18 cellular contexts compared by ENCODE assay signal in the genomic region with DNA sequence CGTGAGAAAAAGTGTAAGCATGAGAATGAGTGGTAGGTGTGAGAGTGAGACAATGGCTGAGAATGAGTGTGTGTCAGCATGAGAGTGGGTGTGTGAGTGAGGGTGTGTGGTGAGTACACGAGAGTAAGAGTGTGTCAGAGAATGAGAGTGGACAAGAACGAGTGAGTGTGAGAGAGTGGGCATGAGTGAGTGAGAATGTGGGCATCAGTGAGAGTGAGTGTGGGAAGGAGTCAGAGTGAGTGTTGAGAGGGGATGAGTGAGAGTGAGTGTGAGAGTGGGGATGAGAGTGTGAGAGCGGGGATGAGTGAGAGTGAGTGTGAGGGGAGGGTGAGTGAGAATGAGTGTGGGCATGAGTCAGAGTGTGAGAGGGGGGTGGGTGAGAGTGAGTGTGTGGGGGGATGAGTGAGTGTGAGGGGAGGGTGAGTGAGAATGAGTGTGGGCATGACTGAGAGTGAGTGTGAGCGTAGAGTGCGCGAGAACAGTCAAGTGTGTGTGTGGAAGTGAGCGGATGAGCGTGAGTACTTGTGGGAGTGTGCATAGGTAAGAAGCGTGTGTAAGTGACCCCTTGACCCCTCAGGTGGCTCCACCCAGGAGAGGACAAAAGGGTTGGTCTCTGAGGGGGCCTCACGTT.
DNase-seq lines count a peak whose midpoint lies in the region; ATAC-seq, FAIRE-seq and TF ChIP-seq lines count a peak whose summit lies in the region.
"Had no signal": no experiment of that assay in that cellular context is flagged by ENCODE, and none has a peak within 500 bp of the region (broad histone marks: within the 10 kb centered on the region; RNA-seq: fewer than 3 reads in every experiment).

No MANE protein-coding gene starts in this region.

- no peak overlapping the region for H3K27ac Mint-ChIP-seq in activated CD4-positive, alpha-beta T cell treated with anti-CD3 and anti-CD28 coated beads for 36 hours
- no peak overlapping the region for H3K27ac Mint-ChIP-seq in CD14-positive monocyte
- H3K27ac Mint-ChIP-seq in progenitor cell of endocrine pancreas: peak overlapping the region; percentile 50

- H3K27me3 Mint-ChIP-seq in activated CD4-positive, alpha-beta T cell treated with anti-CD3 and anti-CD28 coated beads for 36 hours: peaks cover 19% of the 10 kb centered on the region
- H3K27me3 Mint-ChIP-seq in CD14-positive monocyte (ENCODE audit: low read depth in 3 of 3) (peaks cover 16 to 26% (median 18%) of the 10 kb centered on the region in 3 donors), progenitor cell of endocrine pancreas (peaks cover 46% of the 10 kb centered on the region)

- no peak overlapping the region for H3K9ac ChIP-seq in H1 (replicated peaks in 1 of 4; ENCODE audit: extremely low read depth in 1 of 4, low read depth in 3 of 4, low read length in 3 of 4)

- no peak overlapping the region for H3K23ac ChIP-seq in H1 (ENCODE audit: insufficient read length)

- no peak for FAIRE-seq in H1 (lab: Jason Lieb, UNC)
- FAIRE-seq: A549 had no signal

- no peak overlapping the region for H4K8ac ChIP-seq in H1 (ENCODE audit: extremely low read depth, insufficient read depth, low read length)

- CTCF ChIA-PET in activated CD4-positive, alpha-beta T cell treated with anti-CD3 and anti-CD28 coated beads for 36 hours (lab: Charles Lee): no interaction called here
- CTCF ChIA-PET in H1 (lab: Charles Lee; ENCODE audit: partially characterized antibody): interaction anchor here (0.8 to 4.8 kb wide), 6 partner anchors 88 to 135 kb away, joined by 3 to 26 read pairs (median 3); no protein-coding TSS in a partner anchor

- H3K36me3 ChIP-seq in H1 (ENCODE audit: control insufficient read depth in 2 of 4, insufficient read depth in 4 of 4, low read length in 3 of 4): no peaks in the 10 kb centered on the region
- no peaks in the 10 kb centered on the region for H3K36me3 ChIP-seq in psoas muscle (ENCODE audit: insufficient read depth in 1 of 2, low read depth in 1 of 2)
- no peaks in the 10 kb centered on the region for H3K36me3 ChIP-seq in tibial nerve

- no peak overlapping the region for H3K4me3 ChIP-seq in H1 (ENCODE audit: extremely low read depth in 1 of 4, insufficient read depth in 2 of 4, low read depth in 3 of 4, low read length in 4 of 4)
- no peak overlapping the region for H3K4me3 ChIP-seq in psoas muscle
- H3K4me3 ChIP-seq in tibial nerve: no peak overlapping the region
- H3K4me3 ChIP-seq: A549 had no signal

- intact Hi-C loops in activated CD4-positive, alpha-beta T cell treated with anti-CD3 and anti-CD28 coated beads for 36 hours (cut with DNase I, micrococcal nuclease): no loop called here
- intact Hi-C loops in CD14-positive monocyte (cut with micrococcal nuclease): no loop called here
- intact Hi-C loops in psoas muscle (cut with DNase I): no loop called here

- H3K79me1 ChIP-seq in H1 (ENCODE audit: low read depth, low read length): no peaks in the 10 kb centered on the region

- H3K9me3 Mint-ChIP-seq in activated CD4-positive, alpha-beta T cell treated with anti-CD3 and anti-CD28 coated beads for 36 hours (ENCODE audit: low read depth): no peaks in the 10 kb centered on the region
- peaks cover 0 to 2% (median 0%) of the 10 kb centered on the region in 7 donors for H3K9me3 Mint-ChIP-seq in CD14-positive monocyte
- no peaks in the 10 kb centered on the region for H3K9me3 Mint-ChIP-seq in progenitor cell of endocrine pancreas (ENCODE audit: low read depth)
- H3K9me3 Mint-ChIP-seq: CD4-positive, alpha-beta memory T cell; H9 had no signal

- H3K4ac ChIP-seq in H1 (replicated peaks; ENCODE audit: insufficient read length, low read depth, low read length): no peak overlapping the region

- H3K9me3 ChIP-seq in H1 (ENCODE audit: insufficient read depth in 2 of 2, low read depth in 1 of 2, low read length in 1 of 2): no peaks in the 10 kb centered on the region
- H3K9me3 ChIP-seq in psoas muscle: no peaks in the 10 kb centered on the region
- no peaks in the 10 kb centered on the region for H3K9me3 ChIP-seq in tibial nerve
- H3K9me3 ChIP-seq: A549 had no signal

- H3K23me2 ChIP-seq in H1 (ENCODE audit: low read depth, low read length): peaks cover 5% of the 10 kb centered on the region; the same call in 1 of the 2 replicates

- H3K14ac ChIP-seq in H1 (ENCODE audit: insufficient read length): no peak overlapping the region

- no peak overlapping the region for H2AFZ ChIP-seq in H1 (ENCODE audit: low read length)

- H3K56ac ChIP-seq in H1 (replicated peaks; ENCODE audit: insufficient read length, low read depth, low read length): no peak overlapping the region

- peak; percentile 42 for ATAC-seq in activated CD4-positive, alpha-beta T cell treated with anti-CD3 and anti-CD28 coated beads for 36 hours
- ATAC-seq in psoas muscle: no peak
- ATAC-seq: A549 had no signal

- H2BK20ac ChIP-seq in H1 (ENCODE audit: low read length): no peak overlapping the region

- no peak overlapping the region for H2BK120ac ChIP-seq in H1 (replicated peaks; ENCODE audit: low read depth, low read length)

- POLR2A ChIA-PET in activated CD4-positive, alpha-beta T cell treated with anti-CD3 and anti-CD28 coated beads for 36 hours (lab: Charles Lee): no interaction called here
- POLR2A ChIA-PET in H1 (lab: Charles Lee; ENCODE audit: partially characterized antibody): no interaction called here

- no peak overlapping the region for H4K5ac ChIP-seq in H1 (ENCODE audit: insufficient read length, low read depth, low read length)

- H3K4me2 ChIP-seq in H1 (ENCODE audit: insufficient read depth in 1 of 2, low read depth in 2 of 2, low read length in 2 of 2): no peak overlapping the region
- H3K4me2 ChIP-seq: A549 had no signal

- H3K4me1 ChIP-seq in H1 (replicated peaks in 1 of 4; ENCODE audit: control insufficient read depth in 3 of 4, insufficient read depth in 4 of 4, low read length in 3 of 4): no peaks in the 10 kb centered on the region; a peak in 1 of 7 replicates
- no peaks in the 10 kb centered on the region for H3K4me1 ChIP-seq in psoas muscle
- peaks cover 0 to 7% (median 0%) of the 10 kb centered on the region in 4 donors for H3K4me1 ChIP-seq in tibial nerve
- H3K4me1 ChIP-seq: A549 had no signal

- no peak overlapping the region for H3K4me3 Mint-ChIP-seq in activated CD4-positive, alpha-beta T cell treated with anti-CD3 and anti-CD28 coated beads for 36 hours
- no peak overlapping the region for H3K4me3 Mint-ChIP-seq in CD14-positive monocyte
- H3K4me3 Mint-ChIP-seq in progenitor cell of endocrine pancreas (ENCODE audit: low read depth): no peak overlapping the region
- H3K4me3 Mint-ChIP-seq: CD4-positive, alpha-beta memory T cell; H9 had no signal

- no peaks in the 10 kb centered on the region for H3K4me1 Mint-ChIP-seq in activated CD4-positive, alpha-beta T cell treated with anti-CD3 and anti-CD28 coated beads for 36 hours
- H3K4me1 Mint-ChIP-seq in CD14-positive monocyte: no peaks in the 10 kb centered on the region
- H3K4me1 Mint-ChIP-seq in progenitor cell of endocrine pancreas (ENCODE audit: low read depth): peaks cover 2% of the 10 kb centered on the region
- H3K4me1 Mint-ChIP-seq: H9 had no signal

- TF ChIP-seq RAD21 in H1 (IDR thresholded peaks at IDR 0.05 in 1 of 2, conservative IDR thresholded peaks at IDR 0.05 in 1 of 2; ENCODE audit: low read depth in 2 of 2, low read length in 2 of 2): no peak

- TF ChIP-seq EP300 in H1 (IDR thresholded peaks at IDR 0.05; ENCODE audit: borderline replicate concordance in 1 of 2, low read depth in 2 of 2, low read length in 2 of 2) (no peak), tibial nerve (IDR thresholded peaks at IDR 0.05) (no peak)

- H4K91ac ChIP-seq in H1 (replicated peaks; ENCODE audit: insufficient read length, low read length): no peak overlapping the region

- H2BK5ac ChIP-seq in H1 (ENCODE audit: low read depth, low read length): no peak overlapping the region; the same call in 1 of the 2 replicates

- H3K27ac ChIP-seq in H1 (ENCODE audit: low read depth, low read length) (no peak overlapping the region), psoas muscle (no peak overlapping the region), tibial nerve (no peak overlapping the region)
- H3K27ac ChIP-seq: 22Rv1, A549, C4-2B had no signal

- no peaks in the 10 kb centered on the region for H3K36me3 Mint-ChIP-seq in activated CD4-positive, alpha-beta T cell treated with anti-CD3 and anti-CD28 coated beads for 36 hours (ENCODE audit: low read depth)
- H3K36me3 Mint-ChIP-seq in CD14-positive monocyte (no peaks in the 10 kb centered on the region), progenitor cell of endocrine pancreas (ENCODE audit: insufficient read depth) (no peaks in the 10 kb centered on the region)
- H3K36me3 Mint-ChIP-seq: CD4-positive, alpha-beta memory T cell had no signal

- TF ChIP-seq CTCF in CD14-positive monocyte (IDR thresholded peaks at IDR 0.05): no peak
- no peak for TF ChIP-seq CTCF in H1 (IDR thresholded peaks at IDR 0.05; ENCODE audit: control extremely low read depth in 1 of 3, insufficient read depth in 1 of 3, low read depth in 1 of 3, low read length in 3 of 3)
- TF ChIP-seq CTCF in progenitor cell of endocrine pancreas (IDR thresholded peaks at IDR 0.05; ENCODE audit: unreplicated experiment): no peak
- no peak for TF ChIP-seq CTCF in psoas muscle (IDR thresholded peaks at IDR 0.05)
- no peak for TF ChIP-seq CTCF in tibial nerve (IDR thresholded peaks at IDR 0.05)

- no peak for TF ChIP-seq POLR2A in H1 (IDR thresholded peaks at IDR 0.05; ENCODE audit: control extremely low read depth in 1 of 2, low read depth in 2 of 2, low read length in 2 of 2)
- TF ChIP-seq POLR2A in tibial nerve (IDR thresholded peaks at IDR 0.05): no peak

- no peaks in the 10 kb centered on the region for H3K27me3 ChIP-seq in H1 (replicated peaks in 1 of 4; ENCODE audit: control insufficient read depth in 3 of 4, extremely low read depth in 1 of 4, insufficient read depth in 3 of 4, low read length in 3 of 4)
- peaks cover 0 to 37% (median 0%) of the 10 kb centered on the region in 3 donors for H3K27me3 ChIP-seq in psoas muscle (ENCODE audit: insufficient read depth in 3 of 3, low read length in 2 of 3)
- peaks cover 0 to 11% of the 10 kb centered on the region in 2 donors for H3K27me3 ChIP-seq in tibial nerve

- no peak for DNase-seq in activated CD4-positive, alpha-beta T cell treated with anti-CD3 and anti-CD28 coated beads for 36 hours
- no peak for DNase-seq in activated CD4-positive, alpha-beta T cell treated with anti-CD3 and anti-CD28 coated beads for 48 hours
- DNase-seq in CD14-positive monocyte (ENCODE audit: low spot score): peak; percentile 19
- DNase-seq in H1 (ENCODE audit: low read depth in 1 of 2, low spot score in 2 of 2): no peak
- no peak for DNase-seq in progenitor cell of endocrine pancreas (ENCODE audit: low spot score, unreplicated experiment)
- DNase-seq in psoas muscle: no peak
- no peak for DNase-seq in NCI-H128 (lab: John Stamatoyannopoulos, UW; ENCODE audit: unreplicated experiment)
- no peak for DNase-seq in tibial nerve (ENCODE audit: low spot score in 2 of 2)
- DNase-seq: AML-193; CD4-positive, alpha-beta memory T cell; DMS153; DMS79; GDM1; GOT3; H9 had no signal

- H3K79me2 ChIP-seq in H1 (ENCODE audit: control insufficient read depth in 1 of 2, insufficient read depth in 2 of 2, low read length in 2 of 2): no peaks in the 10 kb centered on the region

- WGBS in H1 (ENCODE audit: extremely low coverage in 1 of 2, insufficient coverage in 1 of 2, insufficient read length in 1 of 2, insufficient replicate concordance in 2 of 2, low coverage in 1 of 2, low lambda C conversion rate in 2 of 2, missing lambda C conversion rate in 1 of 2), 2 experiments: 84 to 100% methylated on average over 7 to 11 of the region's 11 CpGs
- WGBS in psoas muscle, 3 donors: 84 to 89% (median 87%) methylated on average over 11 of the region's 11 CpGs
- WGBS in tibial nerve, 2 donors: 84 to 87% methylated on average over 11 of the region's 11 CpGs

- H4K20me1 ChIP-seq in H1 (replicated peaks in 1 of 2; ENCODE audit: control insufficient read depth in 1 of 2, insufficient read depth in 2 of 2, low read length in 2 of 2): no peaks in the 10 kb centered on the region

- peak overlapping the region; percentile 96; the same call in 1 of the 2 replicates for H2AK5ac ChIP-seq in H1 (ENCODE audit: low read depth, low read length)

- H3K18ac ChIP-seq in H1 (ENCODE audit: extremely low read depth, low read length): no peak overlapping the region

- peak overlapping the region; percentile 72; the same call in 1 of the 2 replicates for H2BK15ac ChIP-seq in H1 (ENCODE audit: low read length)

- 0 out of 2 replicates have a peak overlapping the region, but pooled peaks have one; percentile 39 for H2BK12ac ChIP-seq in H1 (ENCODE audit: low read depth, low read length)
